Comparison of ENCODE assay signal across 9 cellular contexts in the genomic region with DNA sequence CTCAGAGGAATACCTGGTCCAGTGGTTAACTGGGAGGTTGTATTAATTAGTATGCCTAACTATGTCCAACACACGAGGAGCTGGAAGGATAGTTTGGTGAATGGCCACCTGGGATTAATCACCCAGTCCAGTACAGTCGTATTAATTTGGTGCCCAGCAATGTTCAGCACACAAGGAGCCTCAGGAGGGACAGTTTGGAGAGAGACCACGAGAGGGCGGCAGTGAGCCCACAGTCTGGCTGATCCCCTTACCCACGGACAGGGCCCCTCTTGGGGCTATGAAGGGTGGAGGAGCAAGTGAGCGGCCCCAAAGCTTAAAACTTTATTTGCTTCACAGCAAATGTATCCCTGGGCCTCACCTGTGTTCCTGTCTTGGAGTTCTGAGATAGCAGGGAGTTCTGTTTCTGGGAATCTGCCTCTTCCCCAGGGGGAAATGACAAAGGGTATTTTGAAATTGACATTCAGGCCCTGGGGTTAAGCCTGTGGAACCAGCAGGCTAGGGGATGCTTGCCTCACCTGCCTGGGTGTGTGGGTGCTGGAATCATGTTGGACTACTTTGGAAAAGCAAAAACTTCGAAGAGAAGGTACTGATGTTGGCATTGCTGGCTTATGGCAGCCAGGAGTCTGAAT.
DNase-seq lines count a peak whose midpoint lies in the region; ATAC-seq and TF ChIP-seq lines count a peak whose summit lies in the region.
"Had no signal": no experiment of that assay in that cellular context is flagged by ENCODE, and none has a peak within 500 bp of the region (broad histone marks: within the 10 kb centered on the region; RNA-seq: fewer than 3 reads in every experiment).

No MANE protein-coding gene starts in this region.

- no peaks in the 10 kb centered on the region for H3K27me3 Mint-ChIP-seq in activated naive CD4-positive, alpha-beta T cell treated with anti-CD3 and anti-CD28 coated beads, Interleukin-2, amount 10 ng/mL, durations not matched to agents 7 days and 5 days

- H3K27ac Mint-ChIP-seq in activated naive CD4-positive, alpha-beta T cell treated with anti-CD3 and anti-CD28 coated beads, Interleukin-2, amount 10 ng/mL, durations not matched to agents 7 days and 5 days = no peak overlapping the region

- in situ Hi-C loops in ACHN (cut with HindIII; ENCODE audit: low pct_ligation_motif_present, low pct_unique_long_range_greater_than_20kb, low sequenced_read_pairs) = no loop called here

- H3K36me3 Mint-ChIP-seq in activated naive CD4-positive, alpha-beta T cell treated with anti-CD3 and anti-CD28 coated beads, Interleukin-2, amount 10 ng/mL, durations not matched to agents 7 days and 5 days = no peaks in the 10 kb centered on the region

- CTCF ChIA-PET in activated naive CD4-positive, alpha-beta T cell treated with anti-CD3 and anti-CD28 coated beads, Interleukin-2, amount 10 ng/mL, durations not matched to agents 7 days and 5 days (lab: Charles Lee) = interaction anchor here (1.1 to 4.0 kb wide), 4 partner anchors 9 to 228 kb away, joined by 3 to 23 read pairs (median 4); no protein-coding TSS in a partner anchor

- DNase-seq in ACHN (peak; percentile 56), NT2/D1 (ENCODE audit: low read depth, low spot score) (peak; percentile 16), hepatic stellate cell (ENCODE audit: low spot score) (peak; percentile 17)
- peak; percentile 56 for DNase-seq in activated naive CD4-positive, alpha-beta T cell treated with anti-CD3 and anti-CD28 coated beads, Interleukin-2, amount 10 ng/mL, durations not matched to agents 7 days and 5 days
- peak; percentile 12 to 53 for DNase-seq in stimulated activated CD4-positive, alpha-beta T cell treated with anti-CD3 and anti-CD28 coated beads, Interleukin-12 subunit alpha, Interleukin-12 subunit beta, amount 100 ng/mL, for 24 hours (ENCODE audit: low read depth in 2 of 2)

- ATAC-seq in HG03045 (IDR thresholded peaks at IDR 0.05; ENCODE audit: unreplicated experiment) = no peak
- no peak for ATAC-seq in GM19395 (IDR thresholded peaks at IDR 0.05; ENCODE audit: unreplicated experiment)
- ATAC-seq: effector memory CD8-positive, alpha-beta T cell had no signal

- peaks cover 2% of the 10 kb centered on the region for H3K9me3 Mint-ChIP-seq in activated naive CD4-positive, alpha-beta T cell treated with anti-CD3 and anti-CD28 coated beads, Interleukin-2, amount 10 ng/mL, durations not matched to agents 7 days and 5 days
- H3K9me3 Mint-ChIP-seq: effector memory CD8-positive, alpha-beta T cell had no signal

- H3K4me1 ChIP-seq in NT2/D1 (ENCODE audit: insufficient read depth, insufficient read length) = no peaks in the 10 kb centered on the region

- no peak overlapping the region for H3K4me3 Mint-ChIP-seq in activated naive CD4-positive, alpha-beta T cell treated with anti-CD3 and anti-CD28 coated beads, Interleukin-2, amount 10 ng/mL, durations not matched to agents 7 days and 5 days
- H3K4me3 Mint-ChIP-seq: effector memory CD8-positive, alpha-beta T cell had no signal

- no peak overlapping the region for H3K9ac ChIP-seq in NT2/D1 (ENCODE audit: insufficient read length, low read depth)

- H3K4me1 Mint-ChIP-seq in activated naive CD4-positive, alpha-beta T cell treated with anti-CD3 and anti-CD28 coated beads, Interleukin-2, amount 10 ng/mL, durations not matched to agents 7 days and 5 days = no peaks in the 10 kb centered on the region

- no peaks in the 10 kb centered on the region for H3K9me3 ChIP-seq in NT2/D1 (ENCODE audit: insufficient read depth, low read length)

- H3K36me3 ChIP-seq in NT2/D1 (ENCODE audit: insufficient read depth, insufficient read length, low read length) = no peaks in the 10 kb centered on the region

- TF ChIP-seq CTCF in GM12874 (IDR thresholded peaks at IDR 0.05; ENCODE audit: insufficient read depth, low read depth, low read length) = peak; percentile 87

- no peaks in the 10 kb centered on the region for H3K27me3 ChIP-seq in NT2/D1 (ENCODE audit: insufficient read depth, insufficient read length)

- H3K4me3 ChIP-seq in NT2/D1 (ENCODE audit: insufficient read length, low read depth) = no peak overlapping the region
